ENCODE assay signal across 8 cellular contexts in the genomic region with DNA sequence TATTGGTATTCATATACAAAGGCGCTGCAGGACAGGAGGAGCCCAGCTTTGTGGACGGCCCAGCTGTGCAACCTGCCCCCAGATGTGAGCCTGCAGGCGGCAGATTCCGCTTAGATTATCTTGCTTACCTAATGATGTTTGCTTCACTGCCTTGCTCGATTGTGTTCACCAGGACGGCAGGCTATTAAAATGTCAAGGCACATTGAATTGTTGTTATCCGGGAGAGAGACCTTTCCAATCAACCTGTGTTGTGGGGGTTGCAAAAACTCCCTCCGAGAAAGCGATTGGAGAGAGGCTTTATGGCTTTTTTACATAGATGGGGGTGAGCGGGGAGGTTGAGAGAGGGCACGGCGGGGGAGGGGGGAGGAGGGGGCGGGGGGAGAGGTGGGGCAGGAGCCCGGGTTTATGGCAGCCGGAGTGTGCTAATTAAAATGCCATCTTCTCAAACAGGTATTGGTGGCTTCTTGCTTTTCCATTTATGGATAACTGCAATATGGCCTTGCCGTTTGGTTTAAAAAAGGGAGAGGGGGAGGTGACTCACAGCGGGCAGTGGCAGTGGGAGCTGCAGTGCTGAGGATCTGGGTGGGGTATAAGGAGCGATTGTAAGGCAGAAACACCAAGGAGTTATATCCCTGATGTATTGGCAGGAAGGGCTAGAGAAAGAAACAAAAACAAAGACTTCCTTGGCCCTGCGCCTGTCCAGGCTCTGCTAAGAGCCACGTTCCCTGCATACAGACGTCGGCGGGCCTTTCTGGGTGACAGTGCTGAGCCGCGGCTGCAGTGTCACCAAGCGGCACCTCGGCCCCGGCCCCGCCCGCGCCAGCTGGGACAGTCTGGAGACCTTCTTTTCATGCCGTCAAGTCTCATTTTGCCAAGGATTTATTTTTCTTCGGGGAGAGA.
DNase-seq lines count a peak whose midpoint lies in the region; FAIRE-seq and TF ChIP-seq lines count a peak whose summit lies in the region.

No MANE protein-coding gene starts in this region.

- FAIRE-seq in D721Med (lab: Jason Lieb, UNC), result no peak

- POLR2A ChIA-PET in GM10248 (lab: Yijun Ruan, JAX), result no interaction called here

- H3K36me3 ChIP-seq in MG63, result no peaks in the 10 kb centered on the region

- in situ Hi-C loops in astrocyte of the spinal cord (cut with HindIII; ENCODE audit: low sequenced_read_pairs), result no loop called here

- DNase-seq in GM10248 (ENCODE audit: extremely low spot score) (peak; percentile 75), HCEC 1CT (peak; percentile 20), MG63 (peak; percentile 65), T-helper 2 cell (peak in 3 of 5 experiments; percentile 14 to 75 (median 23)), astrocyte of the spinal cord (ENCODE audit: low read depth, low spot score) (peak; percentile 51), hypothalamus (lab: John Stamatoyannopoulos, UW) (peak in 42 of 51 donors; percentile 11 to 72 (median 44)), renal cortical epithelial cell (ENCODE audit: low read depth) (peak; percentile 31), D721Med (ENCODE audit: insufficient read length, low spot score) (no peak)

- H3K4me3 ChIP-seq in MG63, result peak overlapping the region; percentile 57
- H3K4me3 ChIP-seq in astrocyte of the spinal cord (ENCODE audit: low read depth, low read length), result peak overlapping the region; percentile 71

- CTCF ChIA-PET in GM10248 (lab: Yijun Ruan, JAX), result interaction anchor here (0.8 to 1.4 kb wide), 4 partner anchors 134 to 670 kb away, joined by 3 to 4 read pairs (median 3); no protein-coding TSS in a partner anchor

- no peaks in the 10 kb centered on the region for H3K27me3 ChIP-seq in MG63

- H3K9me3 ChIP-seq in MG63, result no peaks in the 10 kb centered on the region

- TF ChIP-seq CTCF in GM10248 (IDR thresholded peaks at IDR 0.05; ENCODE audit: control extremely low read depth, extremely low read depth, low read depth, missing control alignments), result peak; percentile 36
- TF ChIP-seq CTCF in astrocyte of the spinal cord (IDR thresholded peaks at IDR 0.05; ENCODE audit: low read depth, low read length), result no peak
- TF ChIP-seq CTCF in D721Med (IDR thresholded peaks at IDR 0.05; ENCODE audit: insufficient read depth, missing control alignments), result no peak
